1 cellular context compared by ENCODE assay signal in the genomic region with DNA sequence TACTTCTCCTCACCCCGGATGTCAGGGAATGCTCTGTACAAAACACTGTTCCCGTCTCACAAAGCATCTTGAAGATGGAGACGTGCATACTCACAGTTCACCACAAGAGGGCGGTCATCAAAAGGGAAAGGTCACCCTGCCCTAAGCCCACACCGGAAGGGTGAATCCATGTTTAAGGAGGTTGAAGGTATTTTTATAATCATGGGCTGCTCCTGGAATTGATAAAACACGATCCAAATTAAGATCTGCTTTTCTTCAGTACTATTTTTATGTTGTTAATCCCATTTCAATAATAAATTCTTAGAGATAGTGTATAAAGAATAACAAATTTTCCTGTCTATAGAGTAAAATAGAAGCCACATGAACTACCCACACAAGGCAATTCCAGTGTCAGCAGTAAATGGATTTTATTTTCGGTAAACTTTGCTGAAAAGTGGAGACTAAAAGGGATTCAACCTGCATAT.
TF ChIP-seq lines count a peak whose summit lies in the region.

No MANE protein-coding gene starts in this region.

TF ChIP-seq in H1, 55 proteins besides CTCF, POLR2A, EP300 and RAD21 (continued from another document):
- TF ChIP-seq CREB1 (IDR thresholded peaks at IDR 0.05) (peak; percentile 48; the same call in 1 of the 2 replicates), CTBP2 (IDR thresholded peaks at IDR 0.05; ENCODE audit: borderline replicate concordance, insufficient read depth, insufficient read length, low read length) (no peak), BRCA1 (IDR thresholded peaks at IDR 0.05; ENCODE audit: low read depth, low read length) (no peak)
